In the genomic region with DNA sequence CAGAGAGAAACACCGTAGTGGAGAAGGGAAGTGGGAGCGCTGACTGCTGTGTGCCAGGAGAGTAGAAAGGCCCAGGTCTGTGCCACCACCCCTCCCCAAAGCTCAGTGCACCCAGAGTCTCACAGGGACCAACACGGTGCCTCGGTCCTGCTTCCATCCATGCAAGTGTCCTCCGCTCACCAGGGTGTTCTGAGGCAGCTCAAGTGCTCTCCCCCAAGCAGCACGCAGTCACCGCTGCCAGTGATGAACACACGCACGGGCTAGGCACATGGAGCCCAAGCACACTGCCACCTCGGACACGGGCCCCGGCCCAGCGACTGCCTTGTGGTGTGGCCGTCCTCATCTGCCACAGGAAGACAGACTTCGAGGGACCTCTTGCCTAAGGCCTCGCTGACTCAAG, we compare ENCODE assay signal across 23 cellular contexts.
"Had no signal": no experiment of that assay in that cellular context is flagged by ENCODE, and none has a peak within 500 bp of the region (broad histone marks: within the 10 kb centered on the region; RNA-seq: fewer than 3 reads in every experiment).

No MANE protein-coding gene starts in this region.

- H3K27me3 ChIP-seq: pancreas, right atrium auricular region had no signal

- H3K4me3 Mint-ChIP-seq: activated naive CD8-positive, alpha-beta T cell; memory B cell; natural killer cell treated with Interleukin-12 subunit alpha and Interleukin-12 subunit beta and Interleukin-15 and Interleukin-18, amount 100 ng/mL, for 72 hours; stimulated activated naive CD8-positive, alpha-beta T cell treated with anti-CD3 and anti-CD28 coated beads, Interleukin-15, amount 100 ng/mL, for 72 hours had no signal

- H3K9me3 Mint-ChIP-seq: memory B cell; natural killer cell treated with Interleukin-12 subunit alpha and Interleukin-12 subunit beta and Interleukin-15 and Interleukin-18, amount 100 ng/mL, for 72 hours; stimulated activated naive CD8-positive, alpha-beta T cell treated with anti-CD3 and anti-CD28 coated beads, Interleukin-15, amount 100 ng/mL, for 72 hours had no signal

- H3K27ac ChIP-seq: coronary artery, esophagus squamous epithelium, gastroesophageal sphincter, pancreas, psoas muscle, right atrium auricular region, tibial artery had no signal

- FAIRE-seq: pancreas, TTC549 had no signal

- H3K27me3 Mint-ChIP-seq: activated naive CD8-positive, alpha-beta T cell; stimulated activated naive CD8-positive, alpha-beta T cell treated with anti-CD3 and anti-CD28 coated beads, Interleukin-15, amount 100 ng/mL, for 72 hours had no signal

- ATAC-seq: gastroesophageal sphincter; left cardiac atrium; natural killer cell treated with Interleukin-12 subunit alpha and Interleukin-12 subunit beta and Interleukin-15 and Interleukin-18, amount 100 ng/mL, for 72 hours; psoas muscle; stimulated activated naive CD8-positive, alpha-beta T cell treated with anti-CD3 and anti-CD28 coated beads, Interleukin-15, amount 100 ng/mL, for 72 hours had no signal

- H3K4me3 ChIP-seq: coronary artery, esophagus squamous epithelium, gastroesophageal sphincter, pancreas, psoas muscle, right atrium auricular region, tibial artery had no signal

- DNase-seq: activated CD4-positive, alpha-beta T cell treated with anti-CD3 and anti-CD28 coated beads for 1 hour; activated CD4-positive, alpha-beta T cell treated with anti-CD3 and anti-CD28 coated beads, Interleukin-2, amount 50 U/mL, for 4 hours; activated gamma-delta T cell treated with Interleukin-2 at 50 U/mL for 16 hours; amniotic stem cell; cerebellar nuclear complex; esophagus squamous epithelium; head of caudate nucleus; hypothalamus; left cardiac atrium; pancreas; psoas muscle; stimulated activated CD4-positive, alpha-beta T cell treated with anti-CD3 and anti-CD28 coated beads, Interleukin-12 subunit alpha, Interleukin-12 subunit beta, amount 100 ng/mL, for 4 hours; stimulated activated CD4-positive, alpha-beta T cell treated with anti-CD3 and anti-CD28 coated beads, Interleukin-4, amount 100 ng/mL, for 4 hours; stimulated activated naive CD8-positive, alpha-beta T cell treated with anti-CD3 and anti-CD28 coated beads, Interleukin-15, amount 100 ng/mL, for 72 hours; T-helper 1 cell; tibial artery had no signal

- H3K9me3 ChIP-seq: esophagus squamous epithelium, gastroesophageal sphincter, pancreas, psoas muscle, right atrium auricular region, tibial artery had no signal

- H3K4me1 ChIP-seq: esophagus squamous epithelium, gastroesophageal sphincter, pancreas, psoas muscle, right atrium auricular region, tibial artery had no signal
